In the genomic region with DNA sequence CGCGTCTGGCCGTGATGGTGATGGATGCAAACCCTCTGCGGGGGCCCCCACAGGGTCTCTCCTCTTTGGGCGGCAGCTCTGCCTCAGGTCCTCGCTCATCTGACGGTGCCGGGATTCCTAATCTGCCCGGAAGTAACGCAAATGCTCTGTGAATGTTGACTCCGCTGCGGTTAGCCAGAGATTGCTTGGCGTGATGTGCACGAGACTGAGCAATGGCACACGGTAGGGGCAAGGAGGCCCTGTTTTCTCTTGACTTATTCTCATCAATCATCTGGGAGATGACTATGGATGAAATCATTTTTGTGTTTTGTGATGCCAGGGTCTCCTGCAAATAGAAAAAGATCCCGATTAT, we compare ENCODE assay signal across 1 cellular context.
TF ChIP-seq lines count a peak whose summit lies in the region.

No MANE protein-coding gene starts in this region.

TF ChIP-seq in GM23338, 12 proteins besides CTCF, POLR2A, EP300 and RAD21 (continued from another document):
- TF ChIP-seq, protein P1, sequence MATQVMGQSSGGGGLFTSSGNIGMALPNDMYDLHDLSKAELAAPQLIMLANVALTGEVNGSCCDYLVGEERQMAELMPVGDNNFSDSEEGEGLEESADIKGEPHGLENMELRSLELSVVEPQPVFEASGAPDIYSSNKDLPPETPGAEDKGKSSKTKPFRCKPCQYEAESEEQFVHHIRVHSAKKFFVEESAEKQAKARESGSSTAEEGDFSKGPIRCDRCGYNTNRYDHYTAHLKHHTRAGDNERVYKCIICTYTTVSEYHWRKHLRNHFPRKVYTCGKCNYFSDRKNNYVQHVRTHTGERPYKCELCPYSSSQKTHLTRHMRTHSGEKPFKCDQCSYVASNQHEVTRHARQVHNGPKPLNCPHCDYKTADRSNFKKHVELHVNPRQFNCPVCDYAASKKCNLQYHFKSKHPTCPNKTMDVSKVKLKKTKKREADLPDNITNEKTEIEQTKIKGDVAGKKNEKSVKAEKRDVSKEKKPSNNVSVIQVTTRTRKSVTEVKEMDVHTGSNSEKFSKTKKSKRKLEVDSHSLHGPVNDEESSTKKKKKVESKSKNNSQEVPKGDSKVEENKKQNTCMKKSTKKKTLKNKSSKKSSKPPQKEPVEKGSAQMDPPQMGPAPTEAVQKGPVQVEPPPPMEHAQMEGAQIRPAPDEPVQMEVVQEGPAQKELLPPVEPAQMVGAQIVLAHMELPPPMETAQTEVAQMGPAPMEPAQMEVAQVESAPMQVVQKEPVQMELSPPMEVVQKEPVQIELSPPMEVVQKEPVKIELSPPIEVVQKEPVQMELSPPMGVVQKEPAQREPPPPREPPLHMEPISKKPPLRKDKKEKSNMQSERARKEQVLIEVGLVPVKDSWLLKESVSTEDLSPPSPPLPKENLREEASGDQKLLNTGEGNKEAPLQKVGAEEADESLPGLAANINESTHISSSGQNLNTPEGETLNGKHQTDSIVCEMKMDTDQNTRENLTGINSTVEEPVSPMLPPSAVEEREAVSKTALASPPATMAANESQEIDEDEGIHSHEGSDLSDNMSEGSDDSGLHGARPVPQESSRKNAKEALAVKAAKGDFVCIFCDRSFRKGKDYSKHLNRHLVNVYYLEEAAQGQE (IDR thresholded peaks at IDR 0.05; ENCODE audit: unreplicated experiment), result no peak
- no peak for TF ChIP-seq EZH2phosphoT487 (IDR thresholded peaks at IDR 0.05; ENCODE audit: unreplicated experiment)
- TF ChIP-seq, protein P2, sequence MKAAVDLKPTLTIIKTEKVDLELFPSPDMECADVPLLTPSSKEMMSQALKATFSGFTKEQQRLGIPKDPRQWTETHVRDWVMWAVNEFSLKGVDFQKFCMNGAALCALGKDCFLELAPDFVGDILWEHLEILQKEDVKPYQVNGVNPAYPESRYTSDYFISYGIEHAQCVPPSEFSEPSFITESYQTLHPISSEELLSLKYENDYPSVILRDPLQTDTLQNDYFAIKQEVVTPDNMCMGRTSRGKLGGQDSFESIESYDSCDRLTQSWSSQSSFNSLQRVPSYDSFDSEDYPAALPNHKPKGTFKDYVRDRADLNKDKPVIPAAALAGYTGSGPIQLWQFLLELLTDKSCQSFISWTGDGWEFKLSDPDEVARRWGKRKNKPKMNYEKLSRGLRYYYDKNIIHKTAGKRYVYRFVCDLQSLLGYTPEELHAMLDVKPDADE (IDR thresholded peaks at IDR 0.05), result no peak
- TF ChIP-seq EZH2 (IDR thresholded peaks at IDR 0.05; ENCODE audit: low read depth, unreplicated experiment), result no peak
- TF ChIP-seq NANOG (IDR thresholded peaks at IDR 0.05; ENCODE audit: borderline replicate concordance), result no peak
- no peak for TF ChIP-seq ZNF114 (CRISPR knock-in tag; IDR thresholded peaks at IDR 0.05)
- TF ChIP-seq, protein P3, sequence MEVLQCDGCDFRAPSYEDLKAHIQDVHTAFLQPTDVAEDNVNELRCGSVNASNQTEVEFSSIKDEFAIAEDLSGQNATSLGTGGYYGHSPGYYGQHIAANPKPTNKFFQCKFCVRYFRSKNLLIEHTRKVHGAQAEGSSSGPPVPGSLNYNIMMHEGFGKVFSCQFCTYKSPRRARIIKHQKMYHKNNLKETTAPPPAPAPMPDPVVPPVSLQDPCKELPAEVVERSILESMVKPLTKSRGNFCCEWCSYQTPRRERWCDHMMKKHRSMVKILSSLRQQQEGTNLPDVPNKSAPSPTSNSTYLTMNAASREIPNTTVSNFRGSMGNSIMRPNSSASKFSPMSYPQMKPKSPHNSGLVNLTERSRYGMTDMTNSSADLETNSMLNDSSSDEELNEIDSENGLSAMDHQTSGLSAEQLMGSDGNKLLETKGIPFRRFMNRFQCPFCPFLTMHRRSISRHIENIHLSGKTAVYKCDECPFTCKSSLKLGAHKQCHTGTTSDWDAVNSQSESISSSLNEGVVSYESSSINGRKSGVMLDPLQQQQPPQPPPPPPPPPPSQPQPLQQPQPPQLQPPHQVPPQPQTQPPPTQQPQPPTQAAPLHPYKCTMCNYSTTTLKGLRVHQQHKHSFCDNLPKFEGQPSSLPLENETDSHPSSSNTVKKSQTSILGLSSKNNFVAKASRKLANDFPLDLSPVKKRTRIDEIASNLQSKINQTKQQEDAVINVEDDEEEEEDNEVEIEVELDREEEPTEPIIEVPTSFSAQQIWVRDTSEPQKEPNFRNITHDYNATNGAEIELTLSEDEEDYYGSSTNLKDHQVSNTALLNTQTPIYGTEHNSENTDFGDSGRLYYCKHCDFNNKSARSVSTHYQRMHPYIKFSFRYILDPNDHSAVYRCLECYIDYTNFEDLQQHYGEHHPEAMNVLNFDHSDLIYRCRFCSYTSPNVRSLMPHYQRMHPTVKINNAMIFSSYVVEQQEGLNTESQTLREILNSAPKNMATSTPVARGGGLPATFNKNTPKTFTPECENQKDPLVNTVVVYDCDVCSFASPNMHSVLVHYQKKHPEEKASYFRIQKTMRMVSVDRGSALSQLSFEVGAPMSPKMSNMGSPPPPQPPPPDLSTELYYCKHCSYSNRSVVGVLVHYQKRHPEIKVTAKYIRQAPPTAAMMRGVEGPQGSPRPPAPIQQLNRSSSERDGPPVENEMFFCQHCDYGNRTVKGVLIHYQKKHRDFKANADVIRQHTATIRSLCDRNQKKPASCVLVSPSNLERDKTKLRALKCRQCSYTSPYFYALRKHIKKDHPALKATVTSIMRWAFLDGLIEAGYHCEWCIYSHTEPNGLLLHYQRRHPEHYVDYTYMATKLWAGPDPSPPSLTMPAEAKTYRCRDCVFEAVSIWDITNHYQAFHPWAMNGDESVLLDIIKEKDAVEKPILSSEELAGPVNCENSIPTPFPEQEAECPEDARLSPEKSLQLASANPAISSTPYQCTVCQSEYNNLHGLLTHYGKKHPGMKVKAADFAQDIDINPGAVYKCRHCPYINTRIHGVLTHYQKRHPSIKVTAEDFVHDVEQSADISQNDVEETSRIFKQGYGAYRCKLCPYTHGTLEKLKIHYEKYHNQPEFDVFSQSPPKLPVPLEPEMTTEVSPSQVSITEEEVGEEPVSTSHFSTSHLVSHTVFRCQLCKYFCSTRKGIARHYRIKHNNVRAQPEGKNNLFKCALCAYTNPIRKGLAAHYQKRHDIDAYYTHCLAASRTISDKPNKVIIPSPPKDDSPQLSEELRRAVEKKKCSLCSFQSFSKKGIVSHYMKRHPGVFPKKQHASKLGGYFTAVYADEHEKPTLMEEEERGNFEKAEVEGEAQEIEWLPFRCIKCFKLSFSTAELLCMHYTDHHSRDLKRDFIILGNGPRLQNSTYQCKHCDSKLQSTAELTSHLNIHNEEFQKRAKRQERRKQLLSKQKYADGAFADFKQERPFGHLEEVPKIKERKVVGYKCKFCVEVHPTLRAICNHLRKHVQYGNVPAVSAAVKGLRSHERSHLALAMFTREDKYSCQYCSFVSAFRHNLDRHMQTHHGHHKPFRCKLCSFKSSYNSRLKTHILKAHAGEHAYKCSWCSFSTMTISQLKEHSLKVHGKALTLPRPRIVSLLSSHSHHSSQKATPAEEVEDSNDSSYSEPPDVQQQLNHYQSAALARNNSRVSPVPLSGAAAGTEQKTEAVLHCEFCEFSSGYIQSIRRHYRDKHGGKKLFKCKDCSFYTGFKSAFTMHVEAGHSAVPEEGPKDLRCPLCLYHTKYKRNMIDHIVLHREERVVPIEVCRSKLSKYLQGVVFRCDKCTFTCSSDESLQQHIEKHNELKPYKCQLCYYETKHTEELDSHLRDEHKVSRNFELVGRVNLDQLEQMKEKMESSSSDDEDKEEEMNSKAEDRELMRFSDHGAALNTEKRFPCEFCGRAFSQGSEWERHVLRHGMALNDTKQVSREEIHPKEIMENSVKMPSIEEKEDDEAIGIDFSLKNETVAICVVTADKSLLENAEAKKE (CRISPR knock-in tag; IDR thresholded peaks at IDR 0.05), result no peak
- TF ChIP-seq JUNB (IDR thresholded peaks at IDR 0.05; ENCODE audit: unreplicated experiment), result no peak
- no peak for TF ChIP-seq CREB1 (CRISPR knock-in tag; IDR thresholded peaks at IDR 0.05; ENCODE audit: low read depth)
- no peak for TF ChIP-seq ZNF331 (CRISPR knock-in tag; IDR thresholded peaks at IDR 0.05; ENCODE audit: low read depth)
- TF ChIP-seq STAT1 (IDR thresholded peaks at IDR 0.05; ENCODE audit: unreplicated experiment), result no peak
TF ChIP-seq in GM23338: peak in this region for 0.
